7 cellular contexts compared by ENCODE assay signal in the genomic region with DNA sequence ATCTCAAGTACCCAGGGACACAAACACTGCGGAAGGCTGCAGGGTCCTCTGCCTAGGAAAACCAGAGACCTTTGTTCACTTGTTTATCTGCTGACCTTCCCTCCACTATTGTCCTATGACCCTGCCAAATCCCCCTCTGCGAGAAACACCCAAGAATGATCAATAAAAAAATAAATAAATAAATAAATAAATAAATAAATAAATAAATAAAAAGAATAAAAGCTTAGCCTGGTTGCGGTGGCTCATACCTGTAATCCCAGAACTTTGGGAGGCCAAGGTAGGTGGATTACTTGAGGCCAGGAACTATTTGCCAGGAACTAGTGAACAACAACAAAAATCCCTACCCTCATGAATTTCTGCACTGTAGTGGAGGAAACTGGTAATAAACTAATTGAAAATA. TPM values are rescaled to one million over a fixed set of nuclear protein-coding genes. Genes with fewer than 3 reads are reported as not detected.
A peak's percentile ranks its signal among the peaks of the same experiment; 100 is the strongest.
DNase-seq lines count a peak whose midpoint lies in the region; ATAC-seq, FAIRE-seq and TF ChIP-seq lines count a peak whose summit lies in the region.
"Not testable (repeated sequence)": the region's sequence is repeated elsewhere in the genome, so short reads cannot be mapped to it uniquely, and the experiment has no call there.

No MANE protein-coding gene starts in this region.

- not testable (repeated sequence) for H3K9me1 ChIP-seq in keratinocyte (ENCODE audit: control insufficient read depth, extremely low read depth, insufficient read depth, low read length)

- 97% methylated on average over 2 of the region's 3 CpGs for WGBS in smooth muscle cell (ENCODE audit: low lambda C conversion rate)

- POLR2A ChIA-PET in CD8-positive, alpha-beta T cell (lab: Charles Lee) = not testable (repeated sequence)

- not testable (repeated sequence) for TF ChIP-seq CTCF in CD8-positive, alpha-beta T cell (IDR thresholded peaks at IDR 0.05); endothelial cell (IDR thresholded peaks at IDR 0.05; ENCODE audit: unreplicated experiment); foreskin keratinocyte (conservative IDR thresholded peaks at IDR 0.05); keratinocyte (optimal IDR thresholded peaks at IDR 0.05 in 1 of 3, IDR thresholded peaks at IDR 0.05 in 1 of 3, conservative IDR thresholded peaks at IDR 0.05 in 1 of 3; ENCODE audit: extremely low read depth in 1 of 3, insufficient read depth in 2 of 3, low read length in 3 of 3); smooth muscle cell (IDR thresholded peaks at IDR 0.05; ENCODE audit: borderline replicate concordance, insufficient read depth, poor library complexity, severe bottlenecking)

- not testable (repeated sequence) for ATAC-seq in CD8-positive, alpha-beta T cell; foreskin keratinocyte
- peak; percentile 10 for ATAC-seq in esophagus mucosa

- H3K4me1 ChIP-seq in CD8-positive, alpha-beta T cell (ENCODE audit: insufficient read depth, low read length); foreskin keratinocyte; keratinocyte (ENCODE audit: control insufficient read depth, extremely low read depth, insufficient read depth, low read length); smooth muscle cell (ENCODE audit: low read depth): not testable (repeated sequence)

- not testable (repeated sequence) for H3K4me3 ChIP-seq in CD8-positive, alpha-beta T cell (ENCODE audit: low read depth, low read length); smooth muscle cell
- peak overlapping the region in 1 of 3 experiments; percentile 51 for H3K4me3 ChIP-seq in keratinocyte (ENCODE audit: control insufficient read depth in 2 of 3, extremely low read depth in 1 of 3, insufficient read depth in 2 of 3, low read depth in 1 of 3, low read length in 3 of 3)

- FAIRE-seq in keratinocyte (lab: Jason Lieb, UNC) = not testable (repeated sequence)

- intact Hi-C loops in CD8-positive, alpha-beta T cell (cut with DNase I, micrococcal nuclease); activated naive CD4-positive, alpha-beta T cell treated with anti-CD3 and anti-CD28 coated beads for 36 hours (cut with micrococcal nuclease): not testable (repeated sequence)

- DNase-seq in CD8-positive, alpha-beta T cell; activated naive CD4-positive, alpha-beta T cell treated with anti-CD3 and anti-CD28 coated beads for 36 hours; endothelial cell (ENCODE audit: low spot score); foreskin keratinocyte; keratinocyte (ENCODE audit: low read depth, low spot score); smooth muscle cell (lab: John Stamatoyannopoulos, UW; ENCODE audit: unreplicated experiment): not testable (repeated sequence)

- H3K36me3 ChIP-seq in CD8-positive, alpha-beta T cell (ENCODE audit: insufficient read depth, low read length) = peaks cover 12% of the 10 kb centered on the region
- H3K36me3 ChIP-seq in keratinocyte (ENCODE audit: control insufficient read depth in 2 of 2, extremely low read depth in 1 of 2, insufficient read depth in 2 of 2, low read length in 2 of 2); smooth muscle cell (ENCODE audit: low read depth): not testable (repeated sequence)

- H3K9me3 Mint-ChIP-seq in CD8-positive, alpha-beta T cell; activated naive CD4-positive, alpha-beta T cell treated with anti-CD3 and anti-CD28 coated beads for 36 hours; endothelial cell (ENCODE audit: unreplicated experiment): not testable (repeated sequence)

- H3K4me1 Mint-ChIP-seq in CD8-positive, alpha-beta T cell (ENCODE audit: low read depth); activated naive CD4-positive, alpha-beta T cell treated with anti-CD3 and anti-CD28 coated beads for 36 hours (ENCODE audit: low read depth); endothelial cell (ENCODE audit: unreplicated experiment): not testable (repeated sequence)

- dilution Hi-C loops in keratinocyte (cut with MboI; ENCODE audit: extremely low pct_ligation_motif_present, low sequenced_read_pairs) = not testable (repeated sequence)

- H4K20me1 ChIP-seq in keratinocyte (ENCODE audit: control insufficient read depth, extremely low read depth, insufficient read depth, low read length); smooth muscle cell (ENCODE audit: low read depth): not testable (repeated sequence)

- H3K27ac Mint-ChIP-seq in CD8-positive, alpha-beta T cell = peak overlapping the region; percentile 58
- H3K27ac Mint-ChIP-seq in activated naive CD4-positive, alpha-beta T cell treated with anti-CD3 and anti-CD28 coated beads for 36 hours = peak overlapping the region; percentile 50
- H3K27ac Mint-ChIP-seq in endothelial cell (ENCODE audit: unreplicated experiment) = peak overlapping the region; percentile 2

- H3K4me3 Mint-ChIP-seq in CD8-positive, alpha-beta T cell; activated naive CD4-positive, alpha-beta T cell treated with anti-CD3 and anti-CD28 coated beads for 36 hours; endothelial cell (ENCODE audit: unreplicated experiment): not testable (repeated sequence)

- CTCF ChIA-PET in CD8-positive, alpha-beta T cell (lab: Charles Lee); activated naive CD4-positive, alpha-beta T cell treated with anti-CD3 and anti-CD28 coated beads for 36 hours (lab: Charles Lee): not testable (repeated sequence)

- not testable (repeated sequence) for H3K9me3 ChIP-seq in CD8-positive, alpha-beta T cell (ENCODE audit: low read length); keratinocyte (ENCODE audit: control insufficient read depth, low read depth, low read length); smooth muscle cell (replicated peaks; ENCODE audit: low read depth)

- not testable (repeated sequence) for H3K27me3 Mint-ChIP-seq in CD8-positive, alpha-beta T cell (ENCODE audit: low read depth); activated naive CD4-positive, alpha-beta T cell treated with anti-CD3 and anti-CD28 coated beads for 36 hours (ENCODE audit: low read depth); endothelial cell (ENCODE audit: unreplicated experiment)

- H3F3A ChIP-seq in smooth muscle cell (ENCODE audit: low read depth) = not testable (repeated sequence)

- H3K27me3 ChIP-seq in CD8-positive, alpha-beta T cell (ENCODE audit: insufficient read depth, low read length); foreskin keratinocyte; keratinocyte (ENCODE audit: control insufficient read depth, extremely low read depth, insufficient read depth, low read length); smooth muscle cell (ENCODE audit: low read depth): not testable (repeated sequence)

- not testable (repeated sequence) for H3K9ac ChIP-seq in keratinocyte (ENCODE audit: control insufficient read depth, extremely low read depth, insufficient read depth, low read length); smooth muscle cell (ENCODE audit: low read depth)

- not testable (repeated sequence) for H3K27ac ChIP-seq in CD8-positive, alpha-beta T cell (ENCODE audit: low read depth, low read length)
- H3K27ac ChIP-seq in foreskin keratinocyte (peak overlapping the region; percentile 83), keratinocyte (ENCODE audit: control insufficient read depth, insufficient read depth, low read length) (peak overlapping the region; percentile 63), smooth muscle cell (ENCODE audit: low read depth) (peak overlapping the region; percentile 3)

- H2AFZ ChIP-seq in keratinocyte (ENCODE audit: control insufficient read depth, low read length); smooth muscle cell (ENCODE audit: low read depth): not testable (repeated sequence)

- H3K36me3 Mint-ChIP-seq in CD8-positive, alpha-beta T cell = peaks cover 41% of the 10 kb centered on the region
- H3K36me3 Mint-ChIP-seq in activated naive CD4-positive, alpha-beta T cell treated with anti-CD3 and anti-CD28 coated beads for 36 hours (ENCODE audit: low read depth) = peaks cover 19% of the 10 kb centered on the region
- not testable (repeated sequence) for H3K36me3 Mint-ChIP-seq in endothelial cell (ENCODE audit: low read depth, unreplicated experiment)

- not testable (repeated sequence) for H3K79me2 ChIP-seq in keratinocyte (ENCODE audit: control insufficient read depth, insufficient read depth, low read length); smooth muscle cell (ENCODE audit: low read depth)

- peak overlapping the region; percentile 46 for H3K4me2 ChIP-seq in keratinocyte (ENCODE audit: control insufficient read depth, extremely low read depth, insufficient read depth, low read depth, low read length)
- H3K4me2 ChIP-seq in smooth muscle cell = not testable (repeated sequence)

RNA-seq across cellular contexts. Expression of gene NEK1, which starts 41.4 kb away (rescaled TPM):
- 10 to 100 TPM; 13.8 to 15.5 TPM for total RNA-seq in CD8-positive, alpha-beta T cell
- total RNA-seq in activated naive CD4-positive, alpha-beta T cell treated with anti-CD3 and anti-CD28 coated beads for 36 hours = 10 to 100 TPM in 1 of 2 experiments, 1 to 10 TPM in 1; 9.5 to 10.3 TPM
- total RNA-seq in endothelial cell (ENCODE audit: unreplicated experiment) (12.5 TPM), esophagus mucosa (6.9 TPM), foreskin keratinocyte (10.3 and 11.1 TPM in 2 replicates), smooth muscle cell (11.8 and 16.5 TPM in 2 replicates)
- polyA plus RNA-seq in foreskin keratinocyte (3.4 and 3.7 TPM in 2 replicates), keratinocyte (3.8 to 7.8 TPM (median 5.0 TPM) in 3 replicates), smooth muscle cell (9.4 and 10.5 TPM in 2 replicates)
- polyA plus RNA-seq in keratinocyte (2011; ENCODE audit: low read depth) = 10.3 TPM
- polyA plus RNA-seq in keratinocyte (2011; cell fraction: cytosol; rRNA removed) = 3.9 and 6.7 TPM in 2 replicates
- 6.9 and 9.4 TPM in 2 replicates for polyA plus RNA-seq in keratinocyte (2011; cell fraction: nucleus; rRNA removed)
- polyA plus RNA-seq in keratinocyte (2012; ENCODE audit: low replicate concordance) = 3.7 and 6.2 TPM in 2 replicates
- 1.6 to 12.0 TPM (median 9.3 TPM) in 3 replicates for polyA minus RNA-seq in keratinocyte
- polyA minus RNA-seq in keratinocyte (2011; cell fraction: cytosol; rRNA and poly(A)+ RNA removed) = 10.0 TPM
- 15.6 and 19.2 TPM in 2 replicates for polyA minus RNA-seq in keratinocyte (2011; cell fraction: nucleus; rRNA and poly(A)+ RNA removed)

RNA-seq across cellular contexts. Expression of gene CLCN3, which starts 49.4 kb away (rescaled TPM):
- total RNA-seq in CD8-positive, alpha-beta T cell = 10 to 100 TPM; 10.2 to 10.9 TPM
- 10 to 100 TPM; 17.4 to 18.4 TPM for total RNA-seq in activated naive CD4-positive, alpha-beta T cell treated with anti-CD3 and anti-CD28 coated beads for 36 hours
- total RNA-seq in endothelial cell (ENCODE audit: unreplicated experiment) (58.0 TPM), esophagus mucosa (50.4 TPM), foreskin keratinocyte (21.3 and 24.5 TPM in 2 replicates), smooth muscle cell (40.5 and 41.2 TPM in 2 replicates)
- polyA plus RNA-seq in foreskin keratinocyte (4.8 and 5.4 TPM in 2 replicates), keratinocyte (18.6 to 34.2 TPM (median 26.4 TPM) in 3 replicates), smooth muscle cell (13.7 and 15.1 TPM in 2 replicates)
- 87.8 TPM for polyA plus RNA-seq in keratinocyte (2011; ENCODE audit: low read depth)
- 8.4 and 16.7 TPM in 2 replicates for polyA plus RNA-seq in keratinocyte (2011; cell fraction: cytosol; rRNA removed)
- polyA plus RNA-seq in keratinocyte (2011; cell fraction: nucleus; rRNA removed) = 21.2 and 35.7 TPM in 2 replicates
- polyA plus RNA-seq in keratinocyte (2012; ENCODE audit: low replicate concordance) = 18.6 and 19.5 TPM in 2 replicates
- polyA minus RNA-seq in keratinocyte = 10.0 to 47.9 TPM (median 39.6 TPM) in 3 replicates
- polyA minus RNA-seq in keratinocyte (2011; cell fraction: cytosol; rRNA and poly(A)+ RNA removed) = 18.8 TPM
- 34.8 and 66.4 TPM in 2 replicates for polyA minus RNA-seq in keratinocyte (2011; cell fraction: nucleus; rRNA and poly(A)+ RNA removed)

Comparison
In these comparisons a context has a peak if more than half of its experiments do, and no peak if none do; other contexts are left out.
1. H3K27ac Mint-ChIP-seq: peak in every context shown above with its lines; median percentile 58 in CD8-positive, alpha-beta T cell; 50 in activated naive CD4-positive, alpha-beta T cell treated with anti-CD3 and anti-CD28 coated beads for 36 hours; 2 in endothelial cell.